33 cellular contexts compared by ENCODE assay signal in the genomic region with DNA sequence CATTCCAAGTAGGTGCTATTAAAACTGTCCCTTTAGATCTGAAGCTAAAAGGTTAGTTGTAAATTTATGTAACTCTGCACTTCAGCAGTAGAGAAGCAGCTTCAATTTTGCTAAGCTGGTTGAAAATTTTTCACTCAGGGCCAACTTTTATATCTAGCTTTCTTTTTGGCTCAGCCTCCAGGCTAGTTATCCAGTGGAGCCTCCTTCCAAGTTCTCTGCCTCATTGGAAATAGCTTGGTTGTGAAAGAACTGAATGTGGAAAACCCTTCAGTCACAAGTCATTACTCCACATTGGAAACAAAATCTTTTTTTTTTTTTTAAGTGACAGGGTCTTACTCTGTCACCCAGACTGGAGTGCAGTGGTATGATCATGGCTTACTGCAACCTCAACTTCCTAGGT.
"Had no signal": no experiment of that assay in that cellular context is flagged by ENCODE, and none has a peak within 500 bp of the region (broad histone marks: within the 10 kb centered on the region; RNA-seq: fewer than 3 reads in every experiment).

No MANE protein-coding gene starts in this region.

- H3K27me3 Mint-ChIP-seq: activated CD4-positive, alpha-beta T cell treated with anti-CD3 and anti-CD28 coated beads, Interleukin-2, amount 10 ng/mL, durations not matched to agents 24 days and 14 days; activated CD8-positive, alpha-beta memory T cell treated with anti-CD3 and anti-CD28 coated beads, Interleukin-2, amount 10 ng/mL, durations not matched to agents 7 days and 5 days; activated naive CD8-positive, alpha-beta T cell treated with anti-CD3 and anti-CD28 coated beads for 36 hours; activated naive CD8-positive, alpha-beta T cell treated with anti-CD3 and anti-CD28 coated beads, Interleukin-2, amount 50 U/mL, for 24 hours; effector memory CD8-positive, alpha-beta T cell had no signal

- H3K9me3 ChIP-seq: adrenal gland, body of pancreas had no signal

- H3K4me3 Mint-ChIP-seq: activated CD4-positive, alpha-beta memory T cell treated with anti-CD3 and anti-CD28 coated beads for 36 hours; activated CD4-positive, alpha-beta T cell treated with anti-CD3 and anti-CD28 coated beads for 36 hours; activated CD4-positive, alpha-beta T cell treated with anti-CD3 and anti-CD28 coated beads, Interleukin-2, amount 10 ng/mL, durations not matched to agents 24 days and 14 days; activated CD8-positive, alpha-beta memory T cell treated with anti-CD3 and anti-CD28 coated beads, Interleukin-2, amount 10 ng/mL, durations not matched to agents 7 days and 5 days; activated CD8-positive, alpha-beta T cell treated with anti-CD3 and anti-CD28 coated beads, Interleukin-2, amount 10 ng/mL, durations not matched to agents 7 days and 5 days; activated naive CD4-positive, alpha-beta T cell treated with anti-CD3 and anti-CD28 coated beads for 36 hours; activated naive CD4-positive, alpha-beta T cell treated with anti-CD3 and anti-CD28 coated beads, Interleukin-2, amount 50 U/mL, for 24 hours; activated naive CD8-positive, alpha-beta T cell treated with anti-CD3 and anti-CD28 coated beads for 36 hours; activated naive CD8-positive, alpha-beta T cell treated with anti-CD3 and anti-CD28 coated beads, Interleukin-2, amount 50 U/mL, for 24 hours; activated T-helper 1 cell treated with anti-CD3 and anti-CD28 coated beads, Interleukin-12 subunit alpha, Interleukin-12 subunit beta, Interleukin-2, Interleukin-4 antibody, amounts not matched to agents 30 ng/mL and 10 ng/mL and 1 ng/mL, durations not matched to agents 14 hours and 24 hours and 36 hours; effector memory CD8-positive, alpha-beta T cell had no signal

- FAIRE-seq: colon had no signal

- H3K4me1 Mint-ChIP-seq: activated CD4-positive, alpha-beta T cell treated with anti-CD3 and anti-CD28 coated beads for 36 hours; activated CD4-positive, alpha-beta T cell treated with anti-CD3 and anti-CD28 coated beads, Interleukin-2, amount 10 ng/mL, durations not matched to agents 24 days and 14 days; activated CD8-positive, alpha-beta memory T cell treated with anti-CD3 and anti-CD28 coated beads, Interleukin-2, amount 10 ng/mL, durations not matched to agents 7 days and 5 days; activated naive CD4-positive, alpha-beta T cell treated with anti-CD3 and anti-CD28 coated beads, Interleukin-2, amount 50 U/mL, for 24 hours; activated naive CD8-positive, alpha-beta T cell treated with anti-CD3 and anti-CD28 coated beads for 36 hours; activated naive CD8-positive, alpha-beta T cell treated with anti-CD3 and anti-CD28 coated beads, Interleukin-2, amount 50 U/mL, for 24 hours had no signal

- H3K4me1 ChIP-seq: adrenal gland, body of pancreas, esophagus squamous epithelium, gastroesophageal sphincter had no signal

- ATAC-seq: activated CD4-positive, alpha-beta T cell treated with anti-CD3 and anti-CD28 coated beads for 36 hours; activated CD8-positive, alpha-beta memory T cell treated with anti-CD3 and anti-CD28 coated beads, Interleukin-2, amount 10 ng/mL, durations not matched to agents 7 days and 5 days; activated CD8-positive, alpha-beta T cell treated with anti-CD3 and anti-CD28 coated beads, Interleukin-2, amount 10 ng/mL, durations not matched to agents 7 days and 5 days; activated naive CD8-positive, alpha-beta T cell treated with anti-CD3 and anti-CD28 coated beads, Interleukin-2, amount 50 U/mL, for 24 hours; body of pancreas; effector memory CD8-positive, alpha-beta T cell; gastroesophageal sphincter had no signal

- H3K27ac Mint-ChIP-seq: activated CD4-positive, alpha-beta memory T cell treated with anti-CD3 and anti-CD28 coated beads for 36 hours; activated CD4-positive, alpha-beta T cell treated with anti-CD3 and anti-CD28 coated beads for 36 hours; activated CD4-positive, alpha-beta T cell treated with anti-CD3 and anti-CD28 coated beads, Interleukin-2, amount 10 ng/mL, durations not matched to agents 24 days and 14 days; activated CD8-positive, alpha-beta memory T cell treated with anti-CD3 and anti-CD28 coated beads, Interleukin-2, amount 10 ng/mL, durations not matched to agents 7 days and 5 days; activated CD8-positive, alpha-beta T cell treated with anti-CD3 and anti-CD28 coated beads, Interleukin-2, amount 10 ng/mL, durations not matched to agents 7 days and 5 days; activated naive CD4-positive, alpha-beta T cell treated with anti-CD3 and anti-CD28 coated beads for 36 hours; activated naive CD4-positive, alpha-beta T cell treated with anti-CD3 and anti-CD28 coated beads, Interleukin-2, amount 50 U/mL, for 24 hours; activated naive CD8-positive, alpha-beta T cell treated with anti-CD3 and anti-CD28 coated beads for 36 hours; activated naive CD8-positive, alpha-beta T cell treated with anti-CD3 and anti-CD28 coated beads, Interleukin-2, amount 50 U/mL, for 24 hours; activated T-helper 1 cell treated with anti-CD3 and anti-CD28 coated beads, Interleukin-12 subunit alpha, Interleukin-12 subunit beta, Interleukin-2, Interleukin-4 antibody, amounts not matched to agents 30 ng/mL and 10 ng/mL and 1 ng/mL, durations not matched to agents 14 hours and 24 hours and 36 hours; activated T-helper 2 cell treated with anti-CD3 and anti-CD28 coated beads, Interferon-gamma antibody, Interleukin-2, Interleukin-4, amounts not matched to agents 10 μg/mL and 5 μg/mL and 100 μg/mL, durations not matched to agents 14 hours and 24 hours and 36 hours; effector memory CD8-positive, alpha-beta T cell had no signal

- H3K27ac ChIP-seq: adrenal gland, body of pancreas, esophagus squamous epithelium, gastroesophageal sphincter, heart right ventricle had no signal

- DNase-seq: activated CD4-positive, alpha-beta memory T cell treated with anti-CD3 and anti-CD28 coated beads for 36 hours; activated CD4-positive, alpha-beta T cell treated with anti-CD3 and anti-CD28 coated beads for 36 hours; activated CD4-positive, alpha-beta T cell treated with anti-CD3 and anti-CD28 coated beads, Interleukin-2, amount 10 ng/mL, durations not matched to agents 24 days and 14 days; activated CD4-positive, CD25-positive, alpha-beta regulatory T cell; activated CD4-positive, CD25-positive, alpha-beta regulatory T cell treated with anti-CD3 and anti-CD28 coated beads, Interleukin-2, amount 50 U/mL, for 72 hours; activated CD8-positive, alpha-beta memory T cell treated with anti-CD3 and anti-CD28 coated beads, Interleukin-2, amount 10 ng/mL, durations not matched to agents 7 days and 5 days; activated CD8-positive, alpha-beta memory T cell treated with anti-CD3 and anti-CD28 coated beads, Interleukin-2, amount 50 U/mL, for 4 hours; activated CD8-positive, alpha-beta T cell treated with anti-CD3 and anti-CD28 coated beads, Interleukin-2, amount 10 ng/mL, durations not matched to agents 7 days and 5 days; activated effector memory CD4-positive, alpha-beta T cell treated with anti-CD3 and anti-CD28 coated beads, Interleukin-2, amount 50 U/mL, for 16 hours; activated naive CD4-positive, alpha-beta T cell treated with anti-CD3 and anti-CD28 coated beads for 36 hours; activated naive CD8-positive, alpha-beta T cell treated with anti-CD3 and anti-CD28 coated beads for 36 hours; activated naive CD8-positive, alpha-beta T cell treated with anti-CD3 and anti-CD28 coated beads, Interleukin-2, amount 50 U/mL, for 24 hours; activated T-cell treated with anti-CD3 and anti-CD28 coated beads, Interleukin-2, amount 50 U/mL, for 1 hour; activated T-cell treated with anti-CD3 and anti-CD28 coated beads, Interleukin-2, amount 50 U/mL, for 48 hours; adrenal gland; amygdala; aorta; body of pancreas; caudate nucleus; cortex of kidney; dermis blood vessel endothelial cell; effector CD4-positive, alpha-beta T cell; effector memory CD8-positive, alpha-beta T cell; erythroblast; esophagus squamous epithelium; foreskin melanocyte; heart right ventricle; T-helper 2 cell had no signal

- H3K4me3 ChIP-seq: adrenal gland, body of pancreas, esophagus squamous epithelium, gastroesophageal sphincter, heart right ventricle had no signal

- H3K27me3 ChIP-seq: adrenal gland, body of pancreas had no signal

- H3K36me3 ChIP-seq: adrenal gland, esophagus squamous epithelium had no signal
